ENCODE assay signal across 25 cellular contexts in the genomic region with DNA sequence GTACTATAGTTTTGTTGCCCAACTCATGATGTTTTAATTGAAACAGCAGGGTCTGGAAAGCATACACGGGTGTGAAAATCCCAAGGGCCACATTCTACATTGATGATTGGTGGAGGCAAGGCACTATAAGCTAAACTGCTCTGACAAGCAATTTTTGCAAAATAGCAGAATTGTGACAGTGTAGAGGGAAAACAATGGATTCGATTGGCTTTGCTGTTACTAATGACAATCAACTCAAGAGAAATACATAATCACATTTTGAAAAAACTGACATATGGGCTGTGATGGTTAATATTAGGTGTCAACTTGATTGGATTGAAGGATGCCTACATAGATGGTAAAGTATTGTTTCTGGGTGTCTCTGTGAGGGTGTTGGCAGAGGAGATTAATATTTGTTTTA.
"Had no signal": no experiment of that assay in that cellular context is flagged by ENCODE, and none has a peak within 500 bp of the region (broad histone marks: within the 10 kb centered on the region; RNA-seq: fewer than 3 reads in every experiment).

No MANE protein-coding gene starts in this region.

- ATAC-seq: gastrocnemius medialis; heart right ventricle; left cardiac atrium; left lung; left ventricle myocardium superior; lower lobe of right lung; mucosa of descending colon; naive thymus-derived CD8-positive, alpha-beta T cell had no signal

- H3K4me1 ChIP-seq: esophagus muscularis mucosa, gastrocnemius medialis, heart right ventricle, left lung, lower lobe of right lung had no signal

- H3K27ac ChIP-seq: coronary artery, dorsolateral prefrontal cortex, esophagus muscularis mucosa, gastrocnemius medialis, heart right ventricle, left lung, lower lobe of right lung had no signal

- DNase-seq: dermis blood vessel endothelial cell; dorsolateral prefrontal cortex; effector CD4-positive, alpha-beta T cell; effector memory CD4-positive, alpha-beta T cell; foreskin fibroblast; foreskin melanocyte; gastrocnemius medialis; glutamatergic neuron; head of caudate nucleus; heart right ventricle; hippocampal formation; left cardiac atrium; left lung; left ventricle myocardium superior; lower lobe of right lung; mesenchymal stem cell; mucosa of descending colon; naive B cell; naive thymus-derived CD8-positive, alpha-beta T cell had no signal

- H3K4me1 Mint-ChIP-seq: naive B cell; naive thymus-derived CD8-positive, alpha-beta T cell had no signal

- H3K9me3 ChIP-seq: esophagus muscularis mucosa, gastrocnemius medialis, heart right ventricle, left lung, lower lobe of right lung had no signal

- H3K36me3 ChIP-seq: esophagus muscularis mucosa, gastrocnemius medialis, heart right ventricle, left lung, lower lobe of right lung had no signal

- FAIRE-seq: endothelial cell of umbilical vein, islet of Langerhans, keratinocyte had no signal

- H3K4me3 ChIP-seq: coronary artery, dorsolateral prefrontal cortex, esophagus muscularis mucosa, gastrocnemius medialis, heart right ventricle, left lung, lower lobe of right lung, mucosa of descending colon had no signal

- H3K36me3 Mint-ChIP-seq: mesothelial cell of epicardium; naive B cell; naive thymus-derived CD8-positive, alpha-beta T cell had no signal

- H3K4me3 Mint-ChIP-seq: mesothelial cell of epicardium; naive B cell; naive thymus-derived CD8-positive, alpha-beta T cell had no signal

- H3K27ac Mint-ChIP-seq: mesothelial cell of epicardium; naive B cell; naive thymus-derived CD8-positive, alpha-beta T cell had no signal

- H3K27me3 Mint-ChIP-seq: naive B cell had no signal

- H3K27me3 ChIP-seq: dorsolateral prefrontal cortex, esophagus muscularis mucosa, gastrocnemius medialis, heart right ventricle, left lung had no signal
